In genomic region chr2:8514748-8515389, GRCh38 we compare ENCODE assay signal across 8 cellular contexts.
A peak's percentile ranks its signal among the peaks of the same experiment; 100 is the strongest.
DNase-seq lines count a peak whose midpoint lies in the region; ATAC-seq and TF ChIP-seq lines count a peak whose summit lies in the region.

No MANE protein-coding gene starts in this region.

- H3K27me3 Mint-ChIP-seq in activated T-cell treated with anti-CD3 and anti-CD28 coated beads, Interleukin-2, amount 50 U/mL, for 24 hours: no peaks in the 10 kb centered on the region
- no peaks in the 10 kb centered on the region for H3K27me3 Mint-ChIP-seq in type B pancreatic cell

- H3K4me1 ChIP-seq in BLaER1 treated with 17β-estradiol and CSF1 and Interleukin-3, amounts not matched to agents 10 nM and 100 nM: peaks cover 70 to 95% (median 82%) of the 10 kb centered on the region in 10 experiments

- no peaks in the 10 kb centered on the region for H3K36me3 ChIP-seq in BLaER1 treated with 17β-estradiol and CSF1 and Interleukin-3, amounts not matched to agents 10 nM and 100 nM

- ATAC-seq in HG03159 (IDR thresholded peaks at IDR 0.05; ENCODE audit: unreplicated experiment): peak; percentile 47
- ATAC-seq in left lobe of liver: no peak

- peak overlapping the region in 5 of 10 experiments; percentile 3 to 49 (median 13); a peak in 3 of 20 replicates for H3K4me3 ChIP-seq in BLaER1 treated with 17β-estradiol and CSF1 and Interleukin-3, amounts not matched to agents 10 nM and 100 nM

- peak; percentile 62 for DNase-seq in GM19238 (ENCODE audit: insufficient read length, low spot score)
- DNase-seq in activated T-cell treated with anti-CD3 and anti-CD28 coated beads, Interleukin-2, amount 50 U/mL, for 24 hours: peak; percentile 64
- DNase-seq in stimulated activated CD8-positive, alpha-beta memory T cell treated with anti-CD3 and anti-CD28 coated beads, Interleukin-4, amount 100 ng/mL, for 48 hours: peak; percentile 64
- no peak for DNase-seq in SIG-M5 (lab: John Stamatoyannopoulos, UW)
- no peak for DNase-seq in type B pancreatic cell (ENCODE audit: extremely low spot score, unreplicated experiment)
- no peak for DNase-seq in left lobe of liver (ENCODE audit: low spot score)

- TF ChIP-seq CTCF in type B pancreatic cell (conservative IDR thresholded peaks at IDR 0.05): no peak

- H4K20me1 ChIP-seq in BLaER1 treated with 17β-estradiol and CSF1 and Interleukin-3, amounts not matched to agents 10 nM and 100 nM: no peaks in the 10 kb centered on the region

- H3K27ac Mint-ChIP-seq in activated T-cell treated with anti-CD3 and anti-CD28 coated beads, Interleukin-2, amount 50 U/mL, for 24 hours: peak overlapping the region; percentile 97
- no peak overlapping the region for H3K27ac Mint-ChIP-seq in type B pancreatic cell

- H3K27me3 ChIP-seq in BLaER1 treated with 17β-estradiol and CSF1 and Interleukin-3, amounts not matched to agents 10 nM and 100 nM: no peaks in the 10 kb centered on the region

- peaks cover 6 to 36% (median 22%) of the 10 kb centered on the region in 11 experiments for H3K9me3 ChIP-seq in BLaER1 treated with 17β-estradiol and CSF1 and Interleukin-3, amounts not matched to agents 10 nM and 100 nM (replicated peaks in 1 of 11)

- H3K9me3 Mint-ChIP-seq in activated T-cell treated with anti-CD3 and anti-CD28 coated beads, Interleukin-2, amount 50 U/mL, for 24 hours: peaks cover 16% of the 10 kb centered on the region
- H3K9me3 Mint-ChIP-seq in type B pancreatic cell: peaks cover 9% of the 10 kb centered on the region

- peaks cover 68% of the 10 kb centered on the region for H3K4me1 Mint-ChIP-seq in activated T-cell treated with anti-CD3 and anti-CD28 coated beads, Interleukin-2, amount 50 U/mL, for 24 hours (ENCODE audit: low read depth)
- H3K4me1 Mint-ChIP-seq in type B pancreatic cell (ENCODE audit: unreplicated experiment): peaks cover 5% of the 10 kb centered on the region

- peak overlapping the region in 10 of 11 experiments; percentile 14 to 74 (median 68); a peak in 18 of 22 replicates for H3K9ac ChIP-seq in BLaER1 treated with 17β-estradiol and CSF1 and Interleukin-3, amounts not matched to agents 10 nM and 100 nM

- H3K4me3 Mint-ChIP-seq in activated T-cell treated with anti-CD3 and anti-CD28 coated beads, Interleukin-2, amount 50 U/mL, for 24 hours: peak overlapping the region; percentile 62
- no peak overlapping the region for H3K4me3 Mint-ChIP-seq in type B pancreatic cell

- H3K27ac ChIP-seq in BLaER1 treated with 17β-estradiol and CSF1 and Interleukin-3, amounts not matched to agents 10 nM and 100 nM: peak overlapping the region in 10 of 11 experiments; percentile 40 to 84 (median 70); a peak in 20 of 22 replicates

- peaks cover 15% of the 10 kb centered on the region for H3K36me3 Mint-ChIP-seq in activated T-cell treated with anti-CD3 and anti-CD28 coated beads, Interleukin-2, amount 50 U/mL, for 24 hours (ENCODE audit: low read depth)
- no peaks in the 10 kb centered on the region for H3K36me3 Mint-ChIP-seq in type B pancreatic cell

- peak overlapping the region; percentile 63 to 93 (median 83) for H3K4me2 ChIP-seq in BLaER1 treated with 17β-estradiol and CSF1 and Interleukin-3, amounts not matched to agents 10 nM and 100 nM

Comparison
In these comparisons a context has a peak if more than half of its experiments do, and no peak if none do; other contexts are left out.
1. DNase-seq: peak in GM19238 (single experiment), activated T-cell treated with anti-CD3 and anti-CD28 coated beads, Interleukin-2, amount 50 U/mL, for 24 hours (single experiment) and stimulated activated CD8-positive, alpha-beta memory T cell treated with anti-CD3 and anti-CD28 coated beads, Interleukin-4, amount 100 ng/mL, for 48 hours (single experiment); none in SIG-M5 (single experiment), type B pancreatic cell (single experiment) and left lobe of liver (single experiment).